ENCODE assay signal across 8 cellular contexts in the genomic region with DNA sequence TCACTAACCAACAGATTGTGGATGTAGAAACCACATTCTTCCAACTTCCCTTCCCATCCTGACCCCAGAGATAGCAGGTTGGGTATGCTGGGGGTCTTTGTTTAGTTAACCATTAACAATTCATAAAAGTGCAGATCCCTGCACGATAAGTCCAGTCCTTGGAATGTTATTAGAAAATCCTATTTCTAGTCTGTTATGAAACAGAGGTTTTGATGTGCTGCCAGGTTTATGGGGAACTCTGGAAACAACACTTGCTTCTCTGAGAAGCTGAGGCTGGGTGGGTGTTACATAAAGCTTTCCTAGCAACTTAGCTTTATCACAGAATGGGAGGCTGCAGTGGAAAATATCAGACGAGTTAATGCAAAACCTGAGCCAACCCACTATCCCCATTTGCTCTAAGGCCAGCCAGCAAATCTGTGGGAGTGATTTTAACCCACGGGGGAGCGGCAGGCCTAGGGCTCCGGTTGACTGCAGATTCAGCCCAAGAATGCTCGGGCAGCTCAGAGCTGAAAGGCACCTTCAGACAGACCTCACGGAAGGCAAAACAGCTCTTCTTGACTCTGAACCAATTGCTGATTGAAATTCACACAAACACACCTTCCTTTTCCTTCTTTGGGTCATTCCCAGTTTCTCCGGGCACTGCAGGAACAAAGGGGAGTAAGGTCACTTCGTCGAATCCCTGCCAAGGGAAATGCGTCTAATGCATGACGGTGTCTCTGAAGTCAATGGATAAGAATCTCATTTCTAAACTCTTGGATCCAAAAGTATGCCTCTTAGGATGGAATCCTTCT.
A peak's percentile ranks its signal among the peaks of the same experiment; 100 is the strongest.
DNase-seq lines count a peak whose midpoint lies in the region; ATAC-seq and TF ChIP-seq lines count a peak whose summit lies in the region.

No MANE protein-coding gene starts in this region.

- peaks cover 2% of the 10 kb centered on the region for H3K9me3 Mint-ChIP-seq in activated T-cell treated with anti-CD3 and anti-CD28 coated beads, Interleukin-2, amount 50 U/mL, for 24 hours

- no peak for TF ChIP-seq POLR2A in upper lobe of left lung (IDR thresholded peaks at IDR 0.05)

- peak overlapping the region; percentile 81 for H3K27ac Mint-ChIP-seq in activated T-cell treated with anti-CD3 and anti-CD28 coated beads, Interleukin-2, amount 50 U/mL, for 24 hours

- H3K27me3 ChIP-seq in upper lobe of left lung: no peaks in the 10 kb centered on the region

- H3K9me3 ChIP-seq in upper lobe of left lung: no peaks in the 10 kb centered on the region

- peak in 2 of 4 donors; percentile 69 to 73 for TF ChIP-seq EP300 in upper lobe of left lung (IDR thresholded peaks at IDR 0.05)

- H3K27me3 Mint-ChIP-seq in activated T-cell treated with anti-CD3 and anti-CD28 coated beads, Interleukin-2, amount 50 U/mL, for 24 hours: no peaks in the 10 kb centered on the region

- peak in 1 of 2 donors; percentile 35 for ATAC-seq in upper lobe of left lung (ENCODE audit: low FRiP score in 2 of 2)
- ATAC-seq in HG03175 (IDR thresholded peaks at IDR 0.05; ENCODE audit: unreplicated experiment): no peak
- ATAC-seq in GM21423 (IDR thresholded peaks at IDR 0.05; ENCODE audit: unreplicated experiment): no peak

- H3K4me3 ChIP-seq in coronary artery (peak overlapping the region; percentile 53), upper lobe of left lung (no peak overlapping the region)

- no peak for TF ChIP-seq CTCF in coronary artery (IDR thresholded peaks at IDR 0.05)
- TF ChIP-seq CTCF in upper lobe of left lung (IDR thresholded peaks at IDR 0.05): no peak

- no peaks in the 10 kb centered on the region for H3K36me3 Mint-ChIP-seq in activated T-cell treated with anti-CD3 and anti-CD28 coated beads, Interleukin-2, amount 50 U/mL, for 24 hours (ENCODE audit: low read depth)

- no peak overlapping the region for H3K4me3 Mint-ChIP-seq in activated T-cell treated with anti-CD3 and anti-CD28 coated beads, Interleukin-2, amount 50 U/mL, for 24 hours

- no peaks in the 10 kb centered on the region for H3K36me3 ChIP-seq in upper lobe of left lung

- peaks cover 87 to 99% (median 94%) of the 10 kb centered on the region in 4 donors for H3K4me1 ChIP-seq in upper lobe of left lung

- no peak for DNase-seq in activated T-cell treated with anti-CD3 and anti-CD28 coated beads, Interleukin-2, amount 50 U/mL, for 24 hours
- DNase-seq in activated T-cell treated with anti-CD3 and anti-CD28 coated beads, Interleukin-2, amount 50 U/mL, for 1 hour: no peak
- DNase-seq in coronary artery (ENCODE audit: low spot score) (peak; percentile 86), mucosa of gallbladder (ENCODE audit: low spot score) (peak; percentile 73), upper lobe of left lung (peak in 1 of 2 donors; percentile 58)
- DNase-seq in effector CD8-positive, alpha-beta T cell (lab: John Stamatoyannopoulos, UW): no peak

- peaks cover 58% of the 10 kb centered on the region for H3K4me1 Mint-ChIP-seq in activated T-cell treated with anti-CD3 and anti-CD28 coated beads, Interleukin-2, amount 50 U/mL, for 24 hours (ENCODE audit: low read depth)

- peak overlapping the region; percentile 94 to 95 for H3K27ac ChIP-seq in coronary artery
- H3K27ac ChIP-seq in upper lobe of left lung: peak overlapping the region; percentile 93 to 98 (median 96)

- WGBS in upper lobe of left lung, 2 donors: 31 to 39% methylated on average over 12 of the region's 12 CpGs

Comparison
In these comparisons a context has a peak if more than half of its experiments do, and no peak if none do; other contexts are left out.
1. DNase-seq: peak in coronary artery (single experiment) and mucosa of gallbladder (single experiment); none in activated T-cell treated with anti-CD3 and anti-CD28 coated beads, Interleukin-2, amount 50 U/mL, for 24 hours (single experiment), activated T-cell treated with anti-CD3 and anti-CD28 coated beads, Interleukin-2, amount 50 U/mL, for 1 hour (single experiment) and effector CD8-positive, alpha-beta T cell (single experiment).